ENCODE assay signal across 8 cellular contexts in the genomic region with DNA sequence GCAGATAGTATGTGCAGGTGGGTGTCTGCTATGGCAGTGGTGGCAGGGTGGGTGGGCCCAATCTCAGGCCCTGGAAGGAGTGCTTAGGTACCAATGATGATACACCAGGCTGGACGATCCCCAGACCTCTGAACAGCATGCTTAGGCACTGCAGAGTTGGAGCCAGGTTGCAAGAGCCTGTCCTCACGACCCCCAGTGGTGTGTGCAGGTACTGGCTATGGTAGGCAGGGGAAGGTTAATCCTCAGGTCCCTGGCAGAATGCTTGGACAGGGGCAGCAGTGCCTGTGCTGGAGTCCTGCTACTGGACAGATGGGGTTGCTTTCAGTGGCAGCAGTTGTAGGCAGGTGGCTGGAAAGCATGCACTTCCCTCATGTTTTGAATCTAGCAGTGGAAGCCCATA.
DNase-seq lines count a peak whose midpoint lies in the region; ATAC-seq lines count a peak whose summit lies in the region.

No MANE protein-coding gene starts in this region.

- POLR2A ChIA-PET in activated CD8-positive, alpha-beta T cell treated with anti-CD3 and anti-CD28 coated beads, Interleukin-2, amount 10 ng/mL, durations not matched to agents 7 days and 5 days (lab: Charles Lee): no interaction called here

- peak; percentile 36 for DNase-seq in activated CD4-positive, alpha-beta T cell treated with anti-CD3 and anti-CD28 coated beads for 48 hours
- no peak for DNase-seq in activated CD4-positive, alpha-beta T cell treated with anti-CD3 and anti-CD28 coated beads, Interleukin-2, amount 50 U/mL, for 1 hour
- peak; percentile 39 for DNase-seq in activated CD8-positive, alpha-beta T cell treated with anti-CD3 and anti-CD28 coated beads, Interleukin-2, amount 10 ng/mL, durations not matched to agents 7 days and 5 days
- DNase-seq in stimulated activated CD4-positive, alpha-beta T cell treated with anti-CD3 and anti-CD28 coated beads, Interleukin-4, amount 100 ng/mL, for 48 hours (ENCODE audit: low read depth in 2 of 2): peak; percentile 6 to 10
- DNase-seq in NCI-H2227 (lab: John Stamatoyannopoulos, UW; ENCODE audit: unreplicated experiment) (no peak), NCI-H2107 treated with DMSO at 0.1 percent for 48 hours (lab: John Stamatoyannopoulos, UW; ENCODE audit: unreplicated experiment) (no peak), NCI-H774 (lab: John Stamatoyannopoulos, UW) (no peak)

- no peak overlapping the region for H3K27ac Mint-ChIP-seq in activated CD8-positive, alpha-beta T cell treated with anti-CD3 and anti-CD28 coated beads, Interleukin-2, amount 10 ng/mL, durations not matched to agents 7 days and 5 days

- CTCF ChIA-PET in activated CD8-positive, alpha-beta T cell treated with anti-CD3 and anti-CD28 coated beads, Interleukin-2, amount 10 ng/mL, durations not matched to agents 7 days and 5 days (lab: Charles Lee): interaction anchor here (0.8 kb wide), 1 partner anchor 12 kb away, joined by 4 read pairs; no protein-coding TSS in a partner anchor

- H3K27me3 Mint-ChIP-seq in activated CD8-positive, alpha-beta T cell treated with anti-CD3 and anti-CD28 coated beads, Interleukin-2, amount 10 ng/mL, durations not matched to agents 7 days and 5 days (ENCODE audit: low read depth): no peaks in the 10 kb centered on the region

- peak; percentile 50 for ATAC-seq in HG02885 (IDR thresholded peaks at IDR 0.05; ENCODE audit: poor library complexity, unreplicated experiment)
- peak; percentile 60 for ATAC-seq in activated CD8-positive, alpha-beta T cell treated with anti-CD3 and anti-CD28 coated beads, Interleukin-2, amount 10 ng/mL, durations not matched to agents 7 days and 5 days

- H3K4me3 Mint-ChIP-seq in activated CD8-positive, alpha-beta T cell treated with anti-CD3 and anti-CD28 coated beads, Interleukin-2, amount 10 ng/mL, durations not matched to agents 7 days and 5 days: no peak overlapping the region

- H3K36me3 Mint-ChIP-seq in activated CD8-positive, alpha-beta T cell treated with anti-CD3 and anti-CD28 coated beads, Interleukin-2, amount 10 ng/mL, durations not matched to agents 7 days and 5 days (ENCODE audit: low read depth): peaks cover 27% of the 10 kb centered on the region

- H3K9me3 Mint-ChIP-seq in activated CD8-positive, alpha-beta T cell treated with anti-CD3 and anti-CD28 coated beads, Interleukin-2, amount 10 ng/mL, durations not matched to agents 7 days and 5 days (ENCODE audit: insufficient read depth): peaks cover 24% of the 10 kb centered on the region

- H3K4me1 Mint-ChIP-seq in activated CD8-positive, alpha-beta T cell treated with anti-CD3 and anti-CD28 coated beads, Interleukin-2, amount 10 ng/mL, durations not matched to agents 7 days and 5 days (ENCODE audit: low read depth): peaks cover 40% of the 10 kb centered on the region

Comparison
In these comparisons a context has a peak if more than half of its experiments do, and no peak if none do; other contexts are left out.
1. DNase-seq: peak in activated CD4-positive, alpha-beta T cell treated with anti-CD3 and anti-CD28 coated beads for 48 hours (single experiment), activated CD8-positive, alpha-beta T cell treated with anti-CD3 and anti-CD28 coated beads, Interleukin-2, amount 10 ng/mL, durations not matched to agents 7 days and 5 days (single experiment) and stimulated activated CD4-positive, alpha-beta T cell treated with anti-CD3 and anti-CD28 coated beads, Interleukin-4, amount 100 ng/mL, for 48 hours (2 of 2); none in activated CD4-positive, alpha-beta T cell treated with anti-CD3 and anti-CD28 coated beads, Interleukin-2, amount 50 U/mL, for 1 hour (single experiment), NCI-H2227 (single experiment), NCI-H2107 treated with DMSO at 0.1 percent for 48 hours (single experiment) and NCI-H774 (single experiment).